In genomic region chr3:14322667-14323295, GRCh38 we compare ENCODE assay signal across 1 cellular context.
TF ChIP-seq lines count a peak whose summit lies in the region.

No MANE protein-coding gene starts in this region.

TF ChIP-seq in HepG2, 621 proteins besides CTCF, POLR2A, EP300 and RAD21 (continued from another document and continues in another):
- TF ChIP-seq ZNF775 (CRISPR knock-in tag; IDR thresholded peaks at IDR 0.05; ENCODE audit: borderline replicate concordance) (no peak), RAD51 (IDR thresholded peaks at IDR 0.05; ENCODE audit: borderline replicate concordance) (no peak), CREM (IDR thresholded peaks at IDR 0.05) (no peak), CREM (CRISPR knock-in tag; IDR thresholded peaks at IDR 0.05) (no peak), SCMH1 (CRISPR knock-in tag; IDR thresholded peaks at IDR 0.05; ENCODE audit: borderline replicate concordance) (no peak), ZNF282 (IDR thresholded peaks at IDR 0.05; ENCODE audit: partially characterized antibody) (no peak), FOXO1 (CRISPR knock-in tag; IDR thresholded peaks at IDR 0.05) (peak; percentile 82), ZSCAN20 (CRISPR knock-in tag; IDR thresholded peaks at IDR 0.05; ENCODE audit: borderline replicate concordance) (peak; percentile 76; the same call in 1 of the 2 replicates), ZMAT5 (CRISPR knock-in tag; IDR thresholded peaks at IDR 0.05; ENCODE audit: borderline replicate concordance, low read depth) (no peak), SALL2 (CRISPR knock-in tag; IDR thresholded peaks at IDR 0.05) (no peak), ZMYM3 (CRISPR knock-in tag; IDR thresholded peaks at IDR 0.05) (peak; percentile 90), HDAC2 (CRISPR knock-in tag; IDR thresholded peaks at IDR 0.05) (peak; percentile 63; the same call in 1 of the 2 replicates), ZNF383 (CRISPR knock-in tag; IDR thresholded peaks at IDR 0.05; ENCODE audit: borderline replicate concordance) (no peak), ZNF350 (CRISPR knock-in tag; IDR thresholded peaks at IDR 0.05; ENCODE audit: borderline replicate concordance, low read depth) (no peak), EZH2 (conservative IDR thresholded peaks at IDR 0.05; ENCODE audit: low read depth, low read length) (no peak), SOX13 (IDR thresholded peaks at IDR 0.05) (no peak), SOX13 (CRISPR knock-in tag; conservative IDR thresholded peaks at IDR 0.05 in 1 of 2, IDR thresholded peaks at IDR 0.05 in 1 of 2) (peak in 1 of 2 experiments; percentile 40; a peak in 1 of 4 replicates), PCBP2 (optimal IDR thresholded peaks at IDR 0.05; ENCODE audit: low read depth, low read length, poor library complexity, severe bottlenecking) (no peak), ZNF101 (CRISPR knock-in tag; IDR thresholded peaks at IDR 0.05; ENCODE audit: borderline replicate concordance, low read depth) (no peak), HMGXB4 (CRISPR knock-in tag; IDR thresholded peaks at IDR 0.05; ENCODE audit: borderline replicate concordance in 1 of 2, low read depth in 1 of 2) (no peak), ZKSCAN1 (IDR thresholded peaks at IDR 0.05; ENCODE audit: low read length) (no peak), TBP (CRISPR knock-in tag; IDR thresholded peaks at IDR 0.05) (no peak), NR2F6 (IDR thresholded peaks at IDR 0.05) (no peak; the same call in 1 of the 2 replicates), NR2F6 (CRISPR knock-in tag; IDR thresholded peaks at IDR 0.05) (peak; percentile 40), IRX3 (CRISPR knock-in tag; IDR thresholded peaks at IDR 0.05; ENCODE audit: borderline replicate concordance, low read depth) (no peak), HMGXB3 (CRISPR knock-in tag; IDR thresholded peaks at IDR 0.05; ENCODE audit: borderline replicate concordance) (no peak), ZNF747 (CRISPR knock-in tag; IDR thresholded peaks at IDR 0.05; ENCODE audit: borderline replicate concordance) (no peak), AHR (CRISPR knock-in tag; IDR thresholded peaks at IDR 0.05) (no peak), IRF2 (CRISPR knock-in tag; IDR thresholded peaks at IDR 0.05) (0 out of 2 replicates have a peak, but pooled peaks have one; percentile 33), HNRNPLL (IDR thresholded peaks at IDR 0.05; ENCODE audit: low read depth, low read length, poor library complexity, severe bottlenecking) (no peak), NCOA1 (CRISPR knock-in tag; IDR thresholded peaks at IDR 0.05) (no peak), KLF15 (CRISPR knock-in tag; IDR thresholded peaks at IDR 0.05; ENCODE audit: borderline replicate concordance) (no peak), ZNF781 (CRISPR knock-in tag; IDR thresholded peaks at IDR 0.05; ENCODE audit: borderline replicate concordance, not compliant biosample characterization) (no peak), ZSCAN5A (CRISPR knock-in tag; IDR thresholded peaks at IDR 0.05; ENCODE audit: borderline replicate concordance) (no peak), ATF6 (CRISPR knock-in tag; conservative IDR thresholded peaks at IDR 0.05) (no peak), ZNF670 (CRISPR knock-in tag; IDR thresholded peaks at IDR 0.05; ENCODE audit: borderline replicate concordance) (peak; percentile 58; the same call in 1 of the 2 replicates), ZSCAN9 (CRISPR knock-in tag; IDR thresholded peaks at IDR 0.05; ENCODE audit: borderline replicate concordance) (no peak), TCF7L2 (IDR thresholded peaks at IDR 0.05; ENCODE audit: low read depth, low read length) (no peak), TOPORS (CRISPR knock-in tag; IDR thresholded peaks at IDR 0.05) (no peak), ZNF446 (CRISPR knock-in tag; IDR thresholded peaks at IDR 0.05) (no peak), CHD4 (IDR thresholded peaks at IDR 0.05; ENCODE audit: borderline replicate concordance, low read length) (no peak), HHEX (CRISPR knock-in tag; IDR thresholded peaks at IDR 0.05) (no peak), ZNF83 (CRISPR knock-in tag; IDR thresholded peaks at IDR 0.05; ENCODE audit: borderline replicate concordance) (no peak), FOSL1 (CRISPR knock-in tag; IDR thresholded peaks at IDR 0.05; ENCODE audit: borderline replicate concordance) (no peak), ZNF557 (CRISPR knock-in tag; IDR thresholded peaks at IDR 0.05) (no peak), ZNF552 (CRISPR knock-in tag; IDR thresholded peaks at IDR 0.05; ENCODE audit: borderline replicate concordance) (no peak), ZNF431 (CRISPR knock-in tag; IDR thresholded peaks at IDR 0.05; ENCODE audit: borderline replicate concordance, low read depth) (no peak), ZNF34 (CRISPR knock-in tag; IDR thresholded peaks at IDR 0.05; ENCODE audit: borderline replicate concordance) (no peak), KDM4B (CRISPR knock-in tag; IDR thresholded peaks at IDR 0.05) (no peak), ATF4 (CRISPR knock-in tag; IDR thresholded peaks at IDR 0.05) (no peak), BATF2 (CRISPR knock-in tag; IDR thresholded peaks at IDR 0.05) (no peak), REST (IDR thresholded peaks at IDR 0.05; ENCODE audit: borderline replicate concordance in 1 of 2, low read depth in 1 of 2, low read length in 2 of 2) (no peak), PHF5A (CRISPR knock-in tag; IDR thresholded peaks at IDR 0.05; ENCODE audit: low read depth, unreplicated experiment) (no peak), ZNF792 (CRISPR knock-in tag; IDR thresholded peaks at IDR 0.05) (no peak; the same call in 1 of the 2 replicates), IKZF4 (CRISPR knock-in tag; IDR thresholded peaks at IDR 0.05; ENCODE audit: borderline replicate concordance, low read depth, not compliant biosample characterization) (no peak), PHB2 (IDR thresholded peaks at IDR 0.05; ENCODE audit: partially characterized antibody) (no peak), HNRNPH1 (optimal IDR thresholded peaks at IDR 0.05; ENCODE audit: low read depth, low read length) (no peak), GABPB1 (CRISPR knock-in tag; IDR thresholded peaks at IDR 0.05) (no peak)
